Comparison of ENCODE assay signal across 8 cellular contexts in genomic region chrX:130079824-130080406, GRCh38. TPM values are rescaled to one million over a fixed set of nuclear protein-coding genes. Genes with fewer than 3 reads are reported as not detected.
DNase-seq lines count a peak whose midpoint lies in the region; ATAC-seq, FAIRE-seq and TF ChIP-seq lines count a peak whose summit lies in the region.

No MANE protein-coding gene starts in this region.

- TF ChIP-seq POLR2A in K562 (conservative IDR thresholded peaks at IDR 0.05): no peak

- H3K4me1 Mint-ChIP-seq in T-helper 17 cell (peaks cover 31% of the 10 kb centered on the region), immature natural killer cell (peaks cover 56% of the 10 kb centered on the region in 2 donors)

- peaks cover 6% of the 10 kb centered on the region for H3K9me1 ChIP-seq in K562 (ENCODE audit: control insufficient read depth, insufficient read depth, low read length)

- ATAC-seq in T-helper 17 cell: no peak
- peak; percentile 48 for ATAC-seq in K562
- ATAC-seq in HG03565 (IDR thresholded peaks at IDR 0.05; ENCODE audit: unreplicated experiment): no peak

- peak; percentile 71 to 85 for TF ChIP-seq RAD21 in K562 (CRISPR knock-in tag; conservative IDR thresholded peaks at IDR 0.05 in 1 of 2, IDR thresholded peaks at IDR 0.05 in 1 of 2)

- H3K36me3 Mint-ChIP-seq in T-helper 17 cell (ENCODE audit: low read depth) (no peaks in the 10 kb centered on the region), immature natural killer cell (peaks cover 0 to 9% (median 5%) of the 10 kb centered on the region in 3 donors)

- peaks cover 58% of the 10 kb centered on the region; the same call in 2 of the 3 replicates for H3K36me3 ChIP-seq in K562 (ENCODE audit: control insufficient read depth, insufficient read depth, low read length)

- peaks cover 41 to 42% of the 10 kb centered on the region in 2 experiments for H3K4me1 ChIP-seq in K562 (replicated peaks in 1 of 2; ENCODE audit: control insufficient read depth in 2 of 2, insufficient read depth in 2 of 2, low read length in 2 of 2)

- intact Hi-C loops in K562 (cut with micrococcal nuclease): loop anchor here (1.0 to 5.0 kb wide), 3 partner anchors 41 to 112 kb away; partner anchors contain the start of gene RAB33A

- H3K27me3 Mint-ChIP-seq in T-helper 17 cell (no peaks in the 10 kb centered on the region), immature natural killer cell (ENCODE audit: low read depth in 3 of 3) (peaks cover 4 to 9% (median 5%) of the 10 kb centered on the region in 3 donors)

- H3K79me2 ChIP-seq in K562 (ENCODE audit: control insufficient read depth, insufficient read depth, low read length): peaks cover 40% of the 10 kb centered on the region

- no peak overlapping the region for H3K27ac ChIP-seq in K562 (ENCODE audit: extremely low read depth, low read depth, low read length)

- H3K27ac Mint-ChIP-seq in T-helper 17 cell (peak overlapping the region; percentile 95), immature natural killer cell (peak overlapping the region; percentile 82 to 95 (median 90))

- no peak overlapping the region for H3K9ac ChIP-seq in K562 (ENCODE audit: insufficient read depth in 1 of 2, low read depth in 2 of 2, low read length in 2 of 2)

- H4K20me1 ChIP-seq in K562 (replicated peaks; ENCODE audit: control insufficient read depth, insufficient read depth, low read length): no peaks in the 10 kb centered on the region

- 26% methylated on average over 8 of the region's 9 CpGs for WGBS in K562 (ENCODE audit: insufficient coverage, low coverage, missing lambda C conversion rate)

- POLR2A ChIA-PET in K562 (lab: Yijun Ruan, JAX): interaction anchor here (0.5 to 2.7 kb wide), 3 partner anchors 18 to 60 kb away, joined by 3 to 12 read pairs (median 3); no protein-coding TSS in a partner anchor

- CTCF ChIA-PET in K562 (lab: Yijun Ruan, JAX; ENCODE audit: low intra/inter-chr PET ratio): interaction anchor here (0.8 to 1.7 kb wide), 3 partner anchors 41 to 113 kb away, joined by 3 to 12 read pairs (median 4); no protein-coding TSS in a partner anchor

- TF ChIP-seq CTCF in K562 (IDR thresholded peaks at IDR 0.05 in 2 of 3, conservative IDR thresholded peaks at IDR 0.05 in 1 of 3; ENCODE audit: insufficient read depth in 2 of 3, low read depth in 1 of 3, low read length in 3 of 3): peak; percentile 73 to 81 (median 76)

- H3K4me3 ChIP-seq in K562: no peak overlapping the region

- H3K4me3 Mint-ChIP-seq in T-helper 17 cell (no peak overlapping the region), immature natural killer cell (peak overlapping the region; percentile 19 to 60 (median 42))

- no TSS peak for BruUV-seq in K562 (replicated peaks; lab: Mats Ljungman, UMichigan)

- H3K9me3 Mint-ChIP-seq in immature natural killer cell: no peaks in the 10 kb centered on the region

- H3K4me2 ChIP-seq in K562 (ENCODE audit: insufficient read depth, low read length): no peak overlapping the region

- FAIRE-seq in K562 (lab: Jason Lieb, UNC): peak; percentile 94

- H2AFZ ChIP-seq in K562 (ENCODE audit: low read depth, low read length): no peak overlapping the region

- H3K27me3 ChIP-seq in K562 (ENCODE audit: control insufficient read depth in 2 of 2, insufficient read depth in 2 of 2, low read length in 2 of 2): no peaks in the 10 kb centered on the region

- in situ Hi-C loops in K562 (cut with MboI): loop anchor here (5.0 kb wide), 1 partner anchor 57 kb away; no protein-coding TSS in a partner anchor

- no peaks in the 10 kb centered on the region for H3K9me3 ChIP-seq in T-helper 17 cell (ENCODE audit: control insufficient read depth, low read length, poor library complexity, severe bottlenecking)
- no peaks in the 10 kb centered on the region for H3K9me3 ChIP-seq in K562 (replicated peaks; ENCODE audit: control insufficient read depth, insufficient read depth, low read depth, low read length)

- no peak for TF ChIP-seq EP300 in K562 (IDR thresholded peaks at IDR 0.05; ENCODE audit: low read length)

- DNase-seq in SIG-M5 treated with dmso at 0.1 percent for 504 hours (lab: John Stamatoyannopoulos, UW; ENCODE audit: unreplicated experiment) (peak; percentile 45), SIG-M5 (lab: John Stamatoyannopoulos, UW) (no peak), NCI-H128 (lab: John Stamatoyannopoulos, UW; ENCODE audit: unreplicated experiment) (peak; percentile 30), T-helper 17 cell (peak; percentile 26 to 33 (median 31)), K562 (ENCODE audit: extremely low read depth in 1 of 4, low spot score in 3 of 4) (peak; percentile 46 to 82 (median 54)), immature natural killer cell (peak; percentile 57 to 68 (median 58))
- DNase-seq in stimulated activated CD4-positive, alpha-beta T cell treated with anti-CD3 and anti-CD28 coated beads, Interleukin-12 subunit alpha, Interleukin-12 subunit beta, amount 100 ng/mL, for 4 hours: peak; percentile 45

TF ChIP-seq in K562, 482 proteins besides CTCF, POLR2A, EP300 and RAD21:
- no peak for TF ChIP-seq ZFP91 (CRISPR knock-in tag; IDR thresholded peaks at IDR 0.05)
- peak; percentile 64 for TF ChIP-seq SMC3 (conservative IDR thresholded peaks at IDR 0.05; ENCODE audit: insufficient read depth, low read depth, low read length)
- no peak for TF ChIP-seq NFIX (CRISPR knock-in tag; IDR thresholded peaks at IDR 0.05; ENCODE audit: low read depth)
- 0 out of 2 replicates have a peak, but pooled peaks have one; percentile 32 for TF ChIP-seq DEAF1 (CRISPR knock-in tag; IDR thresholded peaks at IDR 0.05)
- peak; percentile 65; the same call in 1 of the 2 replicates for TF ChIP-seq CC2D1A (IDR thresholded peaks at IDR 0.05)
- TF ChIP-seq CTCFL (IDR thresholded peaks at IDR 0.05; ENCODE audit: borderline replicate concordance, insufficient read depth, low read depth, low read length, poor library complexity, severe bottlenecking): peak; percentile 60
- peak; percentile 30; the same call in 1 of the 2 replicates for TF ChIP-seq CTBP1 (IDR thresholded peaks at IDR 0.05; ENCODE audit: borderline replicate concordance)
- TF ChIP-seq SP1 (CRISPR knock-in tag; IDR thresholded peaks at IDR 0.05): 0 out of 2 replicates have a peak, but pooled peaks have one; percentile 22

RNA-seq across cellular contexts. Expression of gene ELF4, which starts 30.4 kb away (rescaled TPM):
- total RNA-seq in T-helper 17 cell (10 to 100 TPM; 28.4 to 34.6 TPM), K562 (2014; rRNA removed) (28.6 and 41.1 TPM in 2 replicates), K562 (2014; rRNA removed; fragmentation: Illumina TruSeq; extraction: Trizol) (17.6 and 18.3 TPM in 2 replicates), K562 (2015; rRNA removed; fragmentation: Illumina TruSeq; extraction: Trizol) (24.8 and 26.3 TPM in 2 replicates), K562 (2021) (43.9 and 47.7 TPM in 2 replicates)
- total RNA-seq in K562 (2011; cell fraction: chromatin; rRNA removed; ENCODE audit: low replicate concordance): 17.7 and 35.6 TPM in 2 replicates
- total RNA-seq in K562 (2011; cell fraction: nucleolus; rRNA removed): 19.2 and 22.7 TPM in 2 replicates
- total RNA-seq in K562 (2011; cell fraction: nucleoplasm; rRNA removed): 24.8 and 30.9 TPM in 2 replicates
- polyA plus RNA-seq in K562 (2011; rRNA removed) (29.2 and 33.4 TPM in 2 replicates), K562 (2014; fragmentation: Illumina TruSeq; extraction: Trizol) (50.7 and 55.8 TPM in 2 replicates), K562 (2014; fragmentation: Nextera tagmentation; extraction: Ambion mirVana) (1 to 10 TPM; 5.9 to 7.3 TPM), K562 (2014; rRNA removed) (25.2 and 28.4 TPM in 2 replicates), immature natural killer cell (10 to 100 TPM; 12.3 to 44.9 (median 14.7) TPM)
- 39.7 and 49.3 TPM in 2 replicates for polyA plus RNA-seq in K562 (2011; cell fraction: cytosol; rRNA removed)
- polyA plus RNA-seq in K562 (2011; cell fraction: nucleus; rRNA removed): 24.3 and 33.0 TPM in 2 replicates
- polyA plus RNA-seq in K562 (2012): 38.6 and 52.6 TPM in 2 replicates
- polyA minus RNA-seq in K562 (2011; rRNA and poly(A)+ RNA removed): 35.0 and 38.5 TPM in 2 replicates
- 38.8 and 40.9 TPM in 2 replicates for polyA minus RNA-seq in K562 (2011; cell fraction: cytosol; rRNA and poly(A)+ RNA removed)
- polyA minus RNA-seq in K562 (2011; cell fraction: nucleus; rRNA and poly(A)+ RNA removed): 8.9 and 10.8 TPM in 2 replicates
